Comparison of ENCODE assay signal across 8 cellular contexts in the genomic region with DNA sequence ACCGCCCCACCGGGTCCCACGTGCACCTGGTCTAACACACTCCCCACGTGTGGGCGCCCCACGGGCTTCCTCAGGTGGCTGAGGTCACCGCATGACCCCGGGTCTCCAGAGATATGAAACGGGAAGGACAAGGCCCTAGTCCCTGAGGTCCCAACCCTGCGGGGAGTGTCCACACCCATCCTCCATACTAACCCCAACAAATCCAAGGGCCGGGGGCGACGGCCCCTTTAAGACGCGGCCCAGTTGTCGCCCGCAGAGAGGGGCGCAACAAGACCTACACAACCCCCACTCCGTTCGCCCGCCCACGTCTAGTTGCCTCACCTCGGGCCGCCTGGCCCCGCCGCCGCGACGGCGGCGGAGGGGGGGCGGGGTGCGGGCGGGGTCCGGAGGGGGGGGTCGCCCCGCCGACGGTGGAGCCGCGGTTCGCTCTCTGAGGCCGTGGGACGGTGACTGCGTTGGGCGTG. TPM values are rescaled to one million over a fixed set of nuclear protein-coding genes. Genes with fewer than 3 reads are reported as not detected.
DNase-seq lines count a peak whose midpoint lies in the region; ATAC-seq, FAIRE-seq and TF ChIP-seq lines count a peak whose summit lies in the region.

No MANE protein-coding gene starts in this region.

- peak; percentile 84 for DNase-seq in DMS 273 (lab: John Stamatoyannopoulos, UW; ENCODE audit: unreplicated experiment)
- peak; percentile 54 for DNase-seq in T-helper 9 cell
- DNase-seq in astrocyte of the spinal cord (ENCODE audit: low read depth, low spot score), result no peak
- DNase-seq in small intestine, result peak; percentile 58
- no peak for DNase-seq in GM20000 (ENCODE audit: low spot score)

- H3K27me3 ChIP-seq in HUES64 (ENCODE audit: insufficient read depth, low read length), result no peaks in the 10 kb centered on the region
- no peaks in the 10 kb centered on the region for H3K27me3 ChIP-seq in iPS-20b (ENCODE audit: insufficient read depth, low read length)
- H3K27me3 ChIP-seq in small intestine (ENCODE audit: control insufficient read depth in 2 of 2, insufficient read depth in 2 of 2, low read length in 2 of 2), result no peaks in the 10 kb centered on the region

- H3K36me3 ChIP-seq in HUES64 (ENCODE audit: insufficient read depth, low read length), result peaks cover 13% of the 10 kb centered on the region
- H3K36me3 ChIP-seq in iPS-20b (ENCODE audit: insufficient read depth, low read depth, low read length), result peaks cover 7% of the 10 kb centered on the region
- H3K36me3 ChIP-seq in small intestine (ENCODE audit: control insufficient read depth in 2 of 2, insufficient read depth in 2 of 2, low read length in 2 of 2), result no peaks in the 10 kb centered on the region

- H3K4me1 ChIP-seq in HUES64 (ENCODE audit: insufficient read depth, low read length) (peaks cover 5% of the 10 kb centered on the region), iPS-20b (ENCODE audit: insufficient read depth, low read length) (no peaks in the 10 kb centered on the region), small intestine (ENCODE audit: control insufficient read depth in 2 of 2, insufficient read depth in 1 of 2, low read depth in 1 of 2, low read length in 1 of 2) (peaks cover 0 to 2% of the 10 kb centered on the region in 2 donors)

- H3K9me3 ChIP-seq in HUES64 (ENCODE audit: insufficient read depth, low read depth, low read length), result no peaks in the 10 kb centered on the region
- H3K9me3 ChIP-seq in iPS-20b (ENCODE audit: insufficient read depth, low read depth, low read length), result no peaks in the 10 kb centered on the region
- no peaks in the 10 kb centered on the region for H3K9me3 ChIP-seq in small intestine (ENCODE audit: control insufficient read depth, low read depth)

- under 1% methylated on average over 46 of the region's 46 CpGs for WGBS in HUES64
- WGBS in small intestine, 3 donors, result 0 to 1% (median 0%) methylated on average over 29 to 46 of the region's 46 CpGs

- in situ Hi-C loops in astrocyte of the spinal cord (cut with HindIII; ENCODE audit: low sequenced_read_pairs), result no loop called here

- peak; percentile 51 for ATAC-seq in GM21423 (IDR thresholded peaks at IDR 0.05; ENCODE audit: unreplicated experiment)

- H3K27ac ChIP-seq in HUES64 (ENCODE audit: low read depth, low read length), result peak overlapping the region; percentile 99
- peak overlapping the region; percentile 95 for H3K27ac ChIP-seq in iPS-20b (ENCODE audit: low read length)
- peak overlapping the region; percentile 82 to 100 for H3K27ac ChIP-seq in small intestine (ENCODE audit: low read depth in 1 of 2, low read length in 1 of 2)

- peak overlapping the region; percentile 99 for H3K9ac ChIP-seq in HUES64 (ENCODE audit: low read depth, low read length)
- H3K9ac ChIP-seq in iPS-20b (ENCODE audit: low read depth, low read length), result peak overlapping the region; percentile 97

- H3K4me3 ChIP-seq in HUES64 (ENCODE audit: low read length), result peak overlapping the region; percentile 86
- peak overlapping the region; percentile 97 for H3K4me3 ChIP-seq in astrocyte of the spinal cord (ENCODE audit: low read depth, low read length)
- H3K4me3 ChIP-seq in iPS-20b (ENCODE audit: low read length), result peak overlapping the region; percentile 93
- peak overlapping the region; percentile 83 to 95 for H3K4me3 ChIP-seq in small intestine (ENCODE audit: low read depth in 1 of 2, low read length in 2 of 2)

- no peak for FAIRE-seq in small intestine (lab: Jason Lieb, UNC)

- TF ChIP-seq CTCF in astrocyte of the spinal cord (IDR thresholded peaks at IDR 0.05; ENCODE audit: low read depth, low read length) (no peak), GM20000 (IDR thresholded peaks at IDR 0.05; ENCODE audit: extremely low read depth, missing control alignments) (no peak)

RNA-seq across cellular contexts. Expression of a gene that starts 0.4 kb away (rescaled TPM):
- 12.9 TPM for polyA plus RNA-seq in HUES64 (2013, experiment 1 of 2)
- 12.4 TPM for polyA plus RNA-seq in HUES64 (2013, experiment 2 of 2)
- polyA plus RNA-seq in small intestine, result 10 to 100 TPM in 1 of 3 donors, 1 to 10 TPM in 2; 6.9 to 13.8 (median 9.2) TPM

Comparison
In these comparisons a context has a peak if more than half of its experiments do, and no peak if none do; other contexts are left out.
1. DNase-seq: peak in DMS 273 (single experiment), T-helper 9 cell (single experiment) and small intestine (single experiment); none in astrocyte of the spinal cord (single experiment) and GM20000 (single experiment).
2. Peak in every context shown above with its lines, with median percentiles within 50 percentile points of each other: H3K27ac ChIP-seq and H3K4me3 ChIP-seq.